In the genomic region with DNA sequence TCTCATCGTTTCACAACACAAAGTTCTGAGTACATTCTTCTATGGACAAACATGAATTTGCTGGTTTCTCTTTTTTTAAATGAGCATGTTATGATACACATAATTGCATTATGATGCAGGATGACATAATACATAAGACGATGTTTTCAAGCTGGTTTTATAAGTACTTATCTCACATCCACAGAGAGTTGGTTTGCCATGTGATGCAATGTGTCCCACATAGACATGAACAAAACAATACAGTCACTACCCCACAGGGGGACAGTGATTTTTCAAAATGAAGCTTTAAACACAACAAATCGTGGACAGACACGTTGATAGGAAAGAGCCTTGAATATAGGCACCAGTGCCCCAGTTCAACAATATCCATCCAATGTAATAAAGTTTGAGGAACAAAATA, we compare ENCODE assay signal across 31 cellular contexts.
"Had no signal": no experiment of that assay in that cellular context is flagged by ENCODE, and none has a peak within 500 bp of the region (broad histone marks: within the 10 kb centered on the region; RNA-seq: fewer than 3 reads in every experiment).

No MANE protein-coding gene starts in this region.

- H3K4me3 ChIP-seq: adrenal gland, PC-9, SJCRH30, SK-N-MC had no signal

- DNase-seq: activated CD4-positive, alpha-beta T cell treated with anti-CD3 and anti-CD28 coated beads, Interleukin-2, amount 10 ng/mL, durations not matched to agents 24 days and 14 days; activated CD4-positive, alpha-beta T cell treated with anti-CD3 and anti-CD28 coated beads, Interleukin-2, amount 50 U/mL, for 4 hours; activated CD8-positive, alpha-beta T cell treated with anti-CD3 and anti-CD28 coated beads for 36 hours; activated effector memory CD4-positive, alpha-beta T cell treated with anti-CD3 and anti-CD28 coated beads, Interleukin-2, amount 50 U/mL, for 16 hours; activated naive CD4-positive, alpha-beta T cell; activated T-cell treated with anti-CD3 and anti-CD28 coated beads, Interleukin-2, amount 50 U/mL, for 1 hour; activated T-cell treated with anti-CD3 and anti-CD28 coated beads, Interleukin-2, amount 50 U/mL, for 72 hours; adrenal gland; anterior cingulate cortex; central memory CD4-positive, alpha-beta T cell; Karpas-422; KBM-7; NCI-H1105; NCI-H1417 treated with DMSO at 0.1 percent for 48 hours; NCI-H187 treated with DMSO at 0.1 percent for 48 hours; NCI-H2081; NCI-H2171 treated with DMSO at 0.1 percent for 48 hours; NCI-H226; NCI-H446 treated with DMSO at 0.1 percent for 48 hours; NCI-H524; PC-9; SJCRH30; T1000 had no signal

- H2AFZ ChIP-seq: PC-9 had no signal

- H3K9me3 ChIP-seq: adrenal gland, SJCRH30 had no signal

- H3K4me2 ChIP-seq: PC-9 had no signal

- H3K36me3 ChIP-seq: adrenal gland, SJCRH30 had no signal

- H3K4me1 ChIP-seq: adrenal gland, SJCRH30 had no signal

- H3K27me3 Mint-ChIP-seq: activated CD4-positive, alpha-beta T cell treated with anti-CD3 and anti-CD28 coated beads, Interleukin-2, amount 10 ng/mL, durations not matched to agents 24 days and 14 days; activated CD8-positive, alpha-beta T cell treated with anti-CD3 and anti-CD28 coated beads for 36 hours; activated T-helper 17 cell treated with anti-CD3 and anti-CD28 coated beads, Interleukin-2, amount 50 U/mL, for 72 hours; brain had no signal

- FAIRE-seq: bronchial epithelial cell, RCC 7860 had no signal

- H3K9me3 Mint-ChIP-seq: activated CD4-positive, alpha-beta T cell treated with anti-CD3 and anti-CD28 coated beads, Interleukin-2, amount 10 ng/mL, durations not matched to agents 24 days and 14 days; activated CD8-positive, alpha-beta T cell treated with anti-CD3 and anti-CD28 coated beads for 36 hours; activated naive CD4-positive, alpha-beta T cell treated with anti-CD3 and anti-CD28 coated beads, Interleukin-2, amount 50 U/mL, for 72 hours; activated T-cell treated with anti-CD3 and anti-CD28 coated beads, Interleukin-2, amount 50 U/mL, for 72 hours; activated T-helper 17 cell treated with anti-CD3 and anti-CD28 coated beads, Interleukin-2, amount 50 U/mL, for 72 hours; brain had no signal

- H3K27ac ChIP-seq: adrenal gland, PC-9, RWPE1, SJCRH30, SK-N-MC had no signal

- ATAC-seq: activated CD8-positive, alpha-beta T cell treated with anti-CD3 and anti-CD28 coated beads for 36 hours; activated naive CD4-positive, alpha-beta T cell treated with anti-CD3 and anti-CD28 coated beads, Interleukin-2, amount 50 U/mL, for 72 hours; activated T-cell treated with anti-CD3 and anti-CD28 coated beads, Interleukin-2, amount 50 U/mL, for 72 hours; activated T-helper 17 cell treated with anti-CD3 and anti-CD28 coated beads, Interleukin-2, amount 50 U/mL, for 72 hours; Right ventricle myocardium inferior had no signal

- H3K4me3 Mint-ChIP-seq: activated CD4-positive, alpha-beta T cell treated with anti-CD3 and anti-CD28 coated beads, Interleukin-2, amount 10 ng/mL, durations not matched to agents 24 days and 14 days; activated CD8-positive, alpha-beta T cell treated with anti-CD3 and anti-CD28 coated beads for 36 hours; activated T-cell treated with anti-CD3 and anti-CD28 coated beads, Interleukin-2, amount 50 U/mL, for 72 hours; activated T-helper 17 cell treated with anti-CD3 and anti-CD28 coated beads, Interleukin-2, amount 50 U/mL, for 72 hours; brain had no signal

- H3K27ac Mint-ChIP-seq: activated CD4-positive, alpha-beta T cell treated with anti-CD3 and anti-CD28 coated beads, Interleukin-2, amount 10 ng/mL, durations not matched to agents 24 days and 14 days; activated CD8-positive, alpha-beta T cell treated with anti-CD3 and anti-CD28 coated beads for 36 hours; activated naive CD4-positive, alpha-beta T cell treated with anti-CD3 and anti-CD28 coated beads, Interleukin-2, amount 50 U/mL, for 72 hours; activated T-cell treated with anti-CD3 and anti-CD28 coated beads, Interleukin-2, amount 50 U/mL, for 72 hours; activated T-helper 17 cell treated with anti-CD3 and anti-CD28 coated beads, Interleukin-2, amount 50 U/mL, for 72 hours had no signal

- H3K4me1 Mint-ChIP-seq: activated T-helper 17 cell treated with anti-CD3 and anti-CD28 coated beads, Interleukin-2, amount 50 U/mL, for 72 hours had no signal

- H3K27me3 ChIP-seq: adrenal gland had no signal
